9 cellular contexts compared by ENCODE assay signal in the genomic region with DNA sequence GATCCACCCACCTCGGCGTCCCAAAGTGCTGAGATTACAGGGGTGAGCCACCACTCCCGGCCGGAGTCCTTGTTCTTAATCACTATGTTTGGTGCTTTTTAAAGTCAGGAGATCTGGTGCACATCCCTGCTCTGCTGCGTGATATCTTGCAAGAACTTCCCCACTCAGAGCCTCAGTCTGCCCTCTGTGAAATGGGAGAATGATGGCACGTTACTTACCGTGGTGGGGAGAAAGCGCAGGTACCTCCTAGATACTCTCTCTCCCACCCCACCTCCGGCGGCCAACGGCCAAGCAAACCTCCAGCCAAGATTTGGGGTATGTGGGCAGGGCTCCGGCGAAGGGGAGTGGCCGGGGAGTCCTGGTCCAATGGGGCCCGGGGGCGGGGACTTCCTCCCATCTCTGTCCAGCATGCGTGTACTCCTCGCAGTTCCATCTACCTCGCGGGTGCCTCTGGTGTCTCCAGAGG. TPM values are rescaled to one million over a fixed set of nuclear protein-coding genes. Genes with fewer than 3 reads are reported as not detected.
DNase-seq lines count a peak whose midpoint lies in the region; ATAC-seq, FAIRE-seq and TF ChIP-seq lines count a peak whose summit lies in the region.
"Had no signal": no experiment of that assay in that cellular context is flagged by ENCODE, and none has a peak within 500 bp of the region (broad histone marks: within the 10 kb centered on the region; RNA-seq: fewer than 3 reads in every experiment).

A gene (plus strand): TSS at position 424 of the 466 bp plus-strand sequence. CDS start 139 bp downstream, outside the sequence.

- peaks cover 13 to 20% (median 15%) of the 10 kb centered on the region in 3 donors for H3K4me1 Mint-ChIP-seq in T-cell

- POLR2A ChIA-PET in T-cell (lab: Charles Lee), result interaction anchor here in 1 of 2 donors (0.6 kb wide), 1 partner anchor 269 kb away, joined by 5 read pairs; no protein-coding TSS in a partner anchor

- H3K27ac Mint-ChIP-seq in T-cell, result no peak within 1 kb of the TSS

- H3K27ac ChIP-seq in body of pancreas, result no peak within 1 kb of the TSS

- peak; percentile 81 for FAIRE-seq in GM12891 (lab: Jason Lieb, UNC)
- FAIRE-seq: endometrium had no signal

- ATAC-seq in T-cell (replicated peaks in 1 of 4) (peak; percentile 77 to 83 (median 78)), body of pancreas (no peak), left lobe of liver (peak; percentile 68), GM21717 (IDR thresholded peaks at IDR 0.05; ENCODE audit: unreplicated experiment) (no peak), HG03280 (IDR thresholded peaks at IDR 0.05; ENCODE audit: unreplicated experiment) (no peak), HG03196 (IDR thresholded peaks at IDR 0.05; ENCODE audit: unreplicated experiment) (no peak)
- peak; percentile 34 for ATAC-seq in stimulated activated naive CD8-positive, alpha-beta T cell treated with anti-CD3 and anti-CD28 coated beads, Interleukin-15, Interleukin-2, amounts not matched to agents 100 U/mL and 50 U/mL, for 24 hours

- H3K9me3 Mint-ChIP-seq in T-cell, result no peaks in the 10 kb centered on the region

- no peaks in the 10 kb centered on the region for H3K9me3 ChIP-seq in body of pancreas

- TF ChIP-seq POLR2A in GM12891 (IDR thresholded peaks at IDR 0.05; ENCODE audit: low read depth, low read length), result no peak
- TF ChIP-seq POLR2A in body of pancreas (IDR thresholded peaks at IDR 0.05), result no peak

- DNase-seq in GM12891 (ENCODE audit: insufficient read length, low spot score) (peak; percentile 87), T-cell (peak in 24 of 34 experiments; percentile 6 to 52 (median 28)), body of pancreas (peak in 3 of 4 donors; percentile 38 to 56 (median 45)), left lobe of liver (ENCODE audit: low spot score) (no peak)
- DNase-seq in stimulated activated naive CD8-positive, alpha-beta T cell treated with anti-CD3 and anti-CD28 coated beads, Interleukin-15, Interleukin-2, amounts not matched to agents 100 U/mL and 50 U/mL, for 24 hours, result peak; percentile 69

- intact Hi-C loops in body of pancreas (cut with DNase I), result no loop called here

- H3K27me3 ChIP-seq in body of pancreas, result peaks cover 0 to 10% of the 10 kb centered on the region in 2 donors

- peaks cover 17 to 38% of the 10 kb centered on the region in 2 donors for H3K27me3 Mint-ChIP-seq in T-cell

- no peak for TF ChIP-seq CTCF in body of pancreas (IDR thresholded peaks at IDR 0.05)

- peak within 1 kb of the TSS in 2 of 3 donors; percentile 62 to 66 for H3K4me3 Mint-ChIP-seq in T-cell

- no peaks in the 10 kb centered on the region for H3K36me3 ChIP-seq in body of pancreas (replicated peaks in 1 of 2; ENCODE audit: insufficient read depth in 1 of 2, low read depth in 2 of 2)

- no peak within 1 kb of the TSS for H3K4me3 ChIP-seq in body of pancreas

- H3K4me1 ChIP-seq in body of pancreas, result no peaks in the 10 kb centered on the region

- CTCF ChIA-PET in T-cell (lab: Charles Lee), result no interaction called here

- no peaks in the 10 kb centered on the region for H3K36me3 Mint-ChIP-seq in T-cell

- WGBS in body of pancreas, 2 donors, result 12% methylated on average over 20 of the region's 20 CpGs; no CpG with 5 or more reads in 1 of the 2 donors

TF ChIP-seq in GM12891, 5 proteins besides CTCF, POLR2A, EP300 and RAD21:
- no peak for TF ChIP-seq POLR2AphosphoS5 (IDR thresholded peaks at IDR 0.05; ENCODE audit: low read depth, low read length)
- peak; percentile 60 for TF ChIP-seq SPI1 (IDR thresholded peaks at IDR 0.05; ENCODE audit: low read depth, low read length)

RNA-seq across cellular contexts. Expression of the gene that starts here (rescaled TPM):
- 0.47 TPM for polyA plus RNA-seq in GM12891 (2012; ENCODE audit: low read depth, missing spikeins)
- 1 to 10 TPM; 1.1 to 3.8 (median 2.9) TPM for total RNA-seq in T-cell
- 1 to 10 TPM in 1 of 2 donors, under 1 TPM in 1; 0.33 to 1.0 TPM for total RNA-seq in body of pancreas
- 0.68 TPM for total RNA-seq in left lobe of liver

Comparison
In these comparisons a context has a peak if more than half of its experiments do, and no peak if none do; other contexts are left out.
1. Peak in ATAC-seq in left lobe of liver; RNA of the gene not detected or under 1 TPM.
2. ATAC-seq: peak in T-cell (4 of 4) and stimulated activated naive CD8-positive, alpha-beta T cell treated with anti-CD3 and anti-CD28 coated beads, Interleukin-15, Interleukin-2, amounts not matched to agents 100 U/mL and 50 U/mL, for 24 hours (single experiment); none in body of pancreas (single experiment), GM21717 (single experiment), HG03280 (single experiment) and HG03196 (single experiment).